In the genomic region with DNA sequence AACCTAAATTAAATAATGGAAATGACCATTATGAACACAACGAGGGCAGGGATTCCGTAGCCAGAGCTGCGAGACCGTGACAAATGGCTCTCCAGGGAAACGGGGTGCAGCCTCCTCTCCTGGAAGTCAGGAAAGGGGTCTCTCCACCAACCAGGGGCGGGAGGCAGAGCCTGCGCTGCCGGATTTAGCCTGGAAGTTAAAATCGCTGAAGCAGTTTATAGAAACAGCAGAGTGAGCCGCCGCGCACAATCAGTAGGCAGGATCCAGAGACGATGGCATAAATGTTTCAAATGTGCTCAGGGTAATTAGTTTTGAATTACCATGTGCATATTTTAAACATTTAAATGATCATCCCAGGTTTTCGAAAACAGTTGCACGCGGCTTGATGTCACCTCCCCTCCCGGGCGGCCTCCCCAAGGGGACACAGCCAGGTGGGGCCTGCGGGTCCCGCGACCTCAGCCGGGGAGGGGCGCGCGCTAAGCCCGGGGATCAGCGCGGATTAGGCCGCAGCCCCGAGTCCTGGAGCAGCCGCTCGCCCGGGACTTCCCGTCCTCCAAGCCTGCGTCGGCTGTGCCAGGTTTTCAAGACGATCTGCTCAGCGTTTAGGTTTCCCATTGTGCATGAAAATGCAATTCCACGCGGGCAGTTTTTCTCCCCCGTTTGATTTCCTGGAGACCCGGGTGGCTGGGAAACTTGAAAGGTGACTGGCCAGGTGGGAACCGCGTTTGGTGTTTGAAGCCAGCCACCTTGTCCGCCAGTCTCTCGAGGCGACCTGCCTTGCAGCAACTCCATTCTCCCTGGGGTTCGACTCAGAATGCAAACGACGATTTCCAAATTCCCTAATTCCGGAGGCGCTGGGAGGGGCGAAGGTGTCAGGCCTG, we compare ENCODE assay signal across 7 cellular contexts.
DNase-seq lines count a peak whose midpoint lies in the region; ATAC-seq lines count a peak whose summit lies in the region.

No MANE protein-coding gene starts in this region.

- CTCF ChIA-PET in activated CD4-positive, alpha-beta T cell treated with anti-CD3 and anti-CD28 coated beads, Interleukin-2, amount 10 ng/mL, durations not matched to agents 7 days and 5 days (lab: Charles Lee) = interaction anchor here (0.6 to 1.1 kb wide), 4 partner anchors 13 to 147 kb away, joined by 3 to 6 read pairs (median 4); a partner anchor contains a TSS

- peak overlapping the region; percentile 20 for H3K4me3 ChIP-seq in H7 (ENCODE audit: insufficient read depth, low read depth, low read length)
- peak overlapping the region; percentile 30 for H3K4me3 ChIP-seq in skeletal muscle cell (ENCODE audit: low read depth, low read length)

- H3K36me3 Mint-ChIP-seq in activated CD4-positive, alpha-beta T cell treated with anti-CD3 and anti-CD28 coated beads, Interleukin-2, amount 10 ng/mL, durations not matched to agents 7 days and 5 days (ENCODE audit: low read depth) = no peaks in the 10 kb centered on the region

- peaks cover 60% of the 10 kb centered on the region for H3K27me3 Mint-ChIP-seq in activated CD4-positive, alpha-beta T cell treated with anti-CD3 and anti-CD28 coated beads, Interleukin-2, amount 10 ng/mL, durations not matched to agents 7 days and 5 days

- POLR2A ChIA-PET in activated CD4-positive, alpha-beta T cell treated with anti-CD3 and anti-CD28 coated beads, Interleukin-2, amount 10 ng/mL, durations not matched to agents 7 days and 5 days (lab: Charles Lee) = no interaction called here

- no peak overlapping the region for H3K27ac Mint-ChIP-seq in activated CD4-positive, alpha-beta T cell treated with anti-CD3 and anti-CD28 coated beads, Interleukin-2, amount 10 ng/mL, durations not matched to agents 7 days and 5 days

- H3K9me3 Mint-ChIP-seq in activated CD4-positive, alpha-beta T cell treated with anti-CD3 and anti-CD28 coated beads, Interleukin-2, amount 10 ng/mL, durations not matched to agents 7 days and 5 days = no peaks in the 10 kb centered on the region

- H3K4me3 Mint-ChIP-seq in activated CD4-positive, alpha-beta T cell treated with anti-CD3 and anti-CD28 coated beads, Interleukin-2, amount 10 ng/mL, durations not matched to agents 7 days and 5 days = peak overlapping the region; percentile 30

- no peaks in the 10 kb centered on the region for H3K36me3 ChIP-seq in H7 (replicated peaks; ENCODE audit: control insufficient read depth, insufficient read depth, low read length)

- H3K4me1 Mint-ChIP-seq in activated CD4-positive, alpha-beta T cell treated with anti-CD3 and anti-CD28 coated beads, Interleukin-2, amount 10 ng/mL, durations not matched to agents 7 days and 5 days = peaks cover 5% of the 10 kb centered on the region

- ATAC-seq in HG02870 (IDR thresholded peaks at IDR 0.05; ENCODE audit: unreplicated experiment) = no peak

- DNase-seq in H7 (peak; percentile 85), germinal center (ENCODE audit: low spot score) (peak; percentile 35), skeletal muscle cell (ENCODE audit: low read depth) (no peak), NCI-H226 (no peak), NCI-H1417 (lab: John Stamatoyannopoulos, UW) (no peak)
- DNase-seq in activated CD4-positive, alpha-beta T cell treated with anti-CD3 and anti-CD28 coated beads, Interleukin-2, amount 10 ng/mL, durations not matched to agents 7 days and 5 days = peak; percentile 12

- peaks cover 51% of the 10 kb centered on the region for H3K27me3 ChIP-seq in H7 (ENCODE audit: control insufficient read depth, insufficient read depth, low read length)

Comparison
In these comparisons a context has a peak if more than half of its experiments do, and no peak if none do; other contexts are left out.
1. DNase-seq: peak in H7 (single experiment), activated CD4-positive, alpha-beta T cell treated with anti-CD3 and anti-CD28 coated beads, Interleukin-2, amount 10 ng/mL, durations not matched to agents 7 days and 5 days (single experiment) and germinal center (single experiment); none in skeletal muscle cell (single experiment), NCI-H226 (single experiment) and NCI-H1417 (0 of 3).